ENCODE assay signal across 8 cellular contexts in genomic region chr17:44197980-44198720, GRCh38. TPM values are rescaled to one million over a fixed set of nuclear protein-coding genes. Genes with fewer than 3 reads are reported as not detected.
DNase-seq lines count a peak whose midpoint lies in the region; ATAC-seq lines count a peak whose summit lies in the region.

No MANE protein-coding gene starts in this region.

- H3K27ac Mint-ChIP-seq in effector memory CD8-positive, alpha-beta T cell = peak overlapping the region; percentile 71 to 85
- peak overlapping the region; percentile 84 to 96 (median 93) for H3K27ac Mint-ChIP-seq in naive thymus-derived CD4-positive, alpha-beta T cell

- H3K4me3 ChIP-seq in naive thymus-derived CD4-positive, alpha-beta T cell (ENCODE audit: low read length) = peak overlapping the region; percentile 65

- H3K9me3 Mint-ChIP-seq in effector memory CD8-positive, alpha-beta T cell = no peaks in the 10 kb centered on the region
- H3K9me3 Mint-ChIP-seq in naive thymus-derived CD4-positive, alpha-beta T cell = no peaks in the 10 kb centered on the region

- H3K36me3 Mint-ChIP-seq in effector memory CD8-positive, alpha-beta T cell (ENCODE audit: insufficient read depth) = peaks cover 45% of the 10 kb centered on the region
- peaks cover 0 to 23% (median 8%) of the 10 kb centered on the region in 5 donors for H3K36me3 Mint-ChIP-seq in naive thymus-derived CD4-positive, alpha-beta T cell

- no peaks in the 10 kb centered on the region for H3K27me3 Mint-ChIP-seq in effector memory CD8-positive, alpha-beta T cell
- no peaks in the 10 kb centered on the region for H3K27me3 Mint-ChIP-seq in naive thymus-derived CD4-positive, alpha-beta T cell

- H3K36me3 ChIP-seq in naive thymus-derived CD4-positive, alpha-beta T cell (ENCODE audit: control insufficient read depth in 2 of 3, insufficient read depth in 3 of 3, low read length in 3 of 3) = peaks cover 0 to 44% (median 16%) of the 10 kb centered on the region in 3 experiments

- peaks cover 26 to 28% of the 10 kb centered on the region in 2 donors for H3K4me1 Mint-ChIP-seq in effector memory CD8-positive, alpha-beta T cell (ENCODE audit: low read depth in 2 of 2)
- H3K4me1 Mint-ChIP-seq in naive thymus-derived CD4-positive, alpha-beta T cell = peaks cover 25 to 46% (median 37%) of the 10 kb centered on the region in 7 donors

- ATAC-seq in effector memory CD8-positive, alpha-beta T cell (replicated peaks) = no peak
- ATAC-seq in naive thymus-derived CD4-positive, alpha-beta T cell = peak; percentile 8
- ATAC-seq in HG02938 (IDR thresholded peaks at IDR 0.05; ENCODE audit: unreplicated experiment) (no peak), GM18861 (IDR thresholded peaks at IDR 0.05; ENCODE audit: unreplicated experiment) (no peak)

- H3K4me1 ChIP-seq in naive thymus-derived CD4-positive, alpha-beta T cell (ENCODE audit: control insufficient read depth in 2 of 2, insufficient read depth in 2 of 2, low read length in 2 of 2) = peaks cover 18 to 26% of the 10 kb centered on the region in 2 donors

- peak overlapping the region; percentile 81 to 83 for H3K4me3 Mint-ChIP-seq in effector memory CD8-positive, alpha-beta T cell
- peak overlapping the region; percentile 86 to 95 (median 92) for H3K4me3 Mint-ChIP-seq in naive thymus-derived CD4-positive, alpha-beta T cell

- intact Hi-C loops in naive thymus-derived CD4-positive, alpha-beta T cell (cut with micrococcal nuclease) = loop anchor here in 1 of 2 donors (1.0 to 5.0 kb wide), 2 partner anchors 12 to 1026 kb away; partner anchors contain the start of genes NBR1 and TMUB2

- DNase-seq in COR-L47 (lab: John Stamatoyannopoulos, UW) (peak; percentile 22), HUDEP-2 (lab: John Stamatoyannopoulos, UW; ENCODE audit: unreplicated experiment in 76 of 76) (peak in 70 of 76 experiments; percentile 25 to 84 (median 56)), UCSD-AML1 (lab: John Stamatoyannopoulos, UW; ENCODE audit: unreplicated experiment) (peak; percentile 61), cerebellar nuclear complex (lab: John Stamatoyannopoulos, UW) (no peak)
- DNase-seq in effector memory CD8-positive, alpha-beta T cell = no peak
- DNase-seq in naive thymus-derived CD4-positive, alpha-beta T cell = peak in 7 of 9 donors; percentile 47 to 76 (median 71)

- POLR2A ChIA-PET in naive thymus-derived CD4-positive, alpha-beta T cell (lab: Charles Lee) = interaction anchor here (0.7 to 12.1 kb wide), 12 partner anchors 8 to 1199 kb away, joined by 3 to 319 read pairs (median 4); partner anchors contain the start of genes HDAC5, SLC25A39, TMUB2 and UBTF

- no peaks in the 10 kb centered on the region for H3K27me3 ChIP-seq in naive thymus-derived CD4-positive, alpha-beta T cell (ENCODE audit: control insufficient read depth in 2 of 2, insufficient read depth in 2 of 2, low read length in 2 of 2)

- no peaks in the 10 kb centered on the region for H3K9me3 ChIP-seq in naive thymus-derived CD4-positive, alpha-beta T cell (ENCODE audit: control insufficient read depth in 2 of 3, low read length in 3 of 3)

- CTCF ChIA-PET in naive thymus-derived CD4-positive, alpha-beta T cell (lab: Charles Lee) = interaction anchor here (0.6 to 2.7 kb wide), 6 partner anchors 9 to 272 kb away, joined by 3 to 13 read pairs (median 6); no protein-coding TSS in a partner anchor

- H3K27ac ChIP-seq in naive thymus-derived CD4-positive, alpha-beta T cell (ENCODE audit: low read depth, low read length) = peak overlapping the region; percentile 83

RNA-seq across cellular contexts. Expression of gene ATXN7L3, which starts 1.5 kb away (rescaled TPM):
- 100 to 1,000 TPM in 4 of 5 experiments, 10 to 100 TPM in 1; 93.5 to 130 (median 124) TPM for total RNA-seq in naive thymus-derived CD4-positive, alpha-beta T cell
- 10 to 100 TPM; 10.5 to 18.1 TPM for polyA plus RNA-seq in naive thymus-derived CD4-positive, alpha-beta T cell

RNA-seq across cellular contexts. Expression of gene TMUB2, which starts 11.4 kb away (rescaled TPM):
- 10 to 100 TPM; 34.9 to 56.0 (median 41.6) TPM for total RNA-seq in naive thymus-derived CD4-positive, alpha-beta T cell
- 10 to 100 TPM; 21.8 to 24.4 TPM for polyA plus RNA-seq in naive thymus-derived CD4-positive, alpha-beta T cell

RNA-seq across cellular contexts. Expression of gene UBTF, which starts 21.3 kb away (rescaled TPM):
- 100 to 1,000 TPM; 126 to 303 (median 175) TPM for total RNA-seq in naive thymus-derived CD4-positive, alpha-beta T cell
- polyA plus RNA-seq in naive thymus-derived CD4-positive, alpha-beta T cell = 10 to 100 TPM; 49.0 to 84.7 TPM

RNA-seq across cellular contexts. Expression of gene ASB16, which starts 27.6 kb away (rescaled TPM):
- total RNA-seq in naive thymus-derived CD4-positive, alpha-beta T cell = under 1 TPM in 1 of 5 experiments, not detected in 4; 0.34 TPM
- under 1 TPM in 1 of 2 donors, not detected in 1; 0.08 TPM for polyA plus RNA-seq in naive thymus-derived CD4-positive, alpha-beta T cell

RNA-seq across cellular contexts. Expression of gene HROB, which starts 56.4 kb away (rescaled TPM):
- total RNA-seq in naive thymus-derived CD4-positive, alpha-beta T cell = 10 to 100 TPM in 1 of 5 experiments, 1 to 10 TPM in 2, under 1 TPM in 2; 0.76 to 12.3 (median 2.1) TPM
- polyA plus RNA-seq in naive thymus-derived CD4-positive, alpha-beta T cell = under 1 TPM; 0.26 to 0.48 TPM

Comparison
In these comparisons a context has a peak if more than half of its experiments do, and no peak if none do; other contexts are left out.
1. DNase-seq: peak in COR-L47 (single experiment), HUDEP-2 (70 of 76), UCSD-AML1 (single experiment) and naive thymus-derived CD4-positive, alpha-beta T cell (7 of 9); none in effector memory CD8-positive, alpha-beta T cell (0 of 3) and cerebellar nuclear complex (0 of 2).